ENCODE assay signal across 10 cellular contexts in genomic region chr7:130349911-130350782, GRCh38. TPM values are rescaled to one million over a fixed set of nuclear protein-coding genes. Genes with fewer than 3 reads are reported as not detected.
A peak's percentile ranks its signal among the peaks of the same experiment; 100 is the strongest.
DNase-seq lines count a peak whose midpoint lies in the region; ATAC-seq and TF ChIP-seq lines count a peak whose summit lies in the region.
"Had no signal": no experiment of that assay in that cellular context is flagged by ENCODE, and none has a peak within 500 bp of the region (broad histone marks: within the 10 kb centered on the region; RNA-seq: fewer than 3 reads in every experiment).

No MANE protein-coding gene starts in this region.

- no peak overlapping the region for H3K4me3 ChIP-seq in AG10803 (ENCODE audit: low read length)
- H3K4me3 ChIP-seq in lower lobe of right lung = no peak overlapping the region
- no peak overlapping the region for H3K4me3 ChIP-seq in MG63
- H3K4me3 ChIP-seq in dorsolateral prefrontal cortex = no peak overlapping the region

- peaks cover 14% of the 10 kb centered on the region for H3K4me1 ChIP-seq in lower lobe of right lung

- no peaks in the 10 kb centered on the region for H3K9me3 Mint-ChIP-seq in brain
- H3K9me3 Mint-ChIP-seq: naive B cell had no signal

- no peaks in the 10 kb centered on the region for H3K9me3 ChIP-seq in lower lobe of right lung
- H3K9me3 ChIP-seq in MG63 = no peaks in the 10 kb centered on the region

- ATAC-seq in lower lobe of right lung = peak in 1 of 2 donors; percentile 4

- no peaks in the 10 kb centered on the region for H3K27me3 Mint-ChIP-seq in brain

- H3K4me1 Mint-ChIP-seq in brain = peaks cover 83% of the 10 kb centered on the region

- TF ChIP-seq CTCF in AG10803 (conservative IDR thresholded peaks at IDR 0.05; ENCODE audit: low read length) = no peak
- no peak for TF ChIP-seq CTCF in brain (conservative IDR thresholded peaks at IDR 0.05)
- TF ChIP-seq CTCF in lower lobe of right lung (IDR thresholded peaks at IDR 0.05) = no peak
- no peak for TF ChIP-seq CTCF in dorsolateral prefrontal cortex (IDR thresholded peaks at IDR 0.05 in 54 of 56, conservative IDR thresholded peaks at IDR 0.05 in 2 of 56; ENCODE audit: low read depth in 1 of 56, partially characterized antibody in 56 of 56)

- peak; percentile 62 for DNase-seq in AG10803 (ENCODE audit: low read depth)
- peak; percentile 69 for DNase-seq in KBM-7
- DNase-seq in lower lobe of right lung = no peak
- DNase-seq in MG63 = no peak
- no peak for DNase-seq in NCI-H2196 treated with DMSO at 0.1 percent for 48 hours (lab: John Stamatoyannopoulos, UW; ENCODE audit: unreplicated experiment)
- DNase-seq in NCI-H524 treated with DMSO at 0.1 percent for 48 hours (lab: John Stamatoyannopoulos, UW) = no peak
- DNase-seq in dorsolateral prefrontal cortex = no peak
- DNase-seq: naive B cell had no signal

- peak overlapping the region; percentile 69 to 99 (median 95) for H3K27ac Mint-ChIP-seq in brain
- H3K27ac Mint-ChIP-seq: activated naive CD4-positive, alpha-beta T cell treated with anti-CD3 and anti-CD28 coated beads, Interleukin-2, amount 50 U/mL, for 72 hours; naive B cell had no signal

- in situ Hi-C loops in KBM-7 (cut with MboI; ENCODE audit: low pct_unique_long_range_greater_than_20kb, low sequenced_read_pairs) = no loop called here

- H3K4me3 Mint-ChIP-seq in brain = peak overlapping the region in 4 of 5 experiments; percentile 35 to 74 (median 60)

- H3K27me3 ChIP-seq in lower lobe of right lung (ENCODE audit: low read depth) = peaks cover 5% of the 10 kb centered on the region
- no peaks in the 10 kb centered on the region for H3K27me3 ChIP-seq in MG63
- no peaks in the 10 kb centered on the region for H3K27me3 ChIP-seq in dorsolateral prefrontal cortex

- H3K36me3 Mint-ChIP-seq in brain = no peaks in the 10 kb centered on the region
- H3K36me3 Mint-ChIP-seq: activated naive CD4-positive, alpha-beta T cell treated with anti-CD3 and anti-CD28 coated beads, Interleukin-2, amount 50 U/mL, for 72 hours; naive B cell had no signal

- H3K36me3 ChIP-seq in lower lobe of right lung (no peaks in the 10 kb centered on the region), MG63 (no peaks in the 10 kb centered on the region)

- intact Hi-C loops in lower lobe of right lung (cut with DNase I) (no loop called here), dorsolateral prefrontal cortex (cut with DNase I) (no loop called here)

- H3K27ac ChIP-seq in lower lobe of right lung (peak overlapping the region; percentile 61), dorsolateral prefrontal cortex (peak overlapping the region in 9 of 59 donors; percentile 5 to 54 (median 29))

RNA-seq across cellular contexts. Expression of gene CPA5, which starts 5.5 kb away (rescaled TPM):
- polyA plus RNA-seq in brain (ENCODE audit: insufficient read depth, low read depth, low replicate concordance) = 2.3 TPM
- total RNA-seq in lower lobe of right lung = not detected
- 0.13 TPM in 1 of 2 replicates, not detected in the other for total RNA-seq in MG63 (2014; rRNA removed; shearing (Covaris generic); ENCODE audit: low replicate concordance)
- 1 to 10 TPM in 16 of 120 experiments, under 1 TPM in 20, not detected in 84; 0.19 to 2.7 (median 0.81) TPM for total RNA-seq in dorsolateral prefrontal cortex

RNA-seq across cellular contexts. Expression of gene CPA1, which starts 30.1 kb away (rescaled TPM):
- polyA plus RNA-seq in brain (ENCODE audit: insufficient read depth, low read depth, low replicate concordance) = not detected
- total RNA-seq in lower lobe of right lung (0.30 TPM), dorsolateral prefrontal cortex (under 1 TPM in 4 of 120 experiments, not detected in 116; 0.45 to 0.63 (median 0.56) TPM)
- total RNA-seq in MG63 (2014; rRNA removed; shearing (Covaris generic); ENCODE audit: low replicate concordance) = not detected in 2 replicates
- total RNA-seq: activated naive CD4-positive, alpha-beta T cell treated with anti-CD3 and anti-CD28 coated beads, Interleukin-2, amount 50 U/mL, for 72 hours had no signal

RNA-seq across cellular contexts. Expression of gene CPA4, which starts 57.2 kb away (rescaled TPM):
- polyA plus RNA-seq in brain (ENCODE audit: insufficient read depth, low read depth, low replicate concordance) = 0.34 TPM
- total RNA-seq in lower lobe of right lung (not detected), dorsolateral prefrontal cortex (1 to 10 TPM in 57 of 120 experiments, under 1 TPM in 59, not detected in 4; 0.26 to 3.2 (median 0.99) TPM)
- total RNA-seq in MG63 (2014; rRNA removed; shearing (Covaris generic); ENCODE audit: low replicate concordance) = 238 and 337 TPM in 2 replicates
- total RNA-seq: activated naive CD4-positive, alpha-beta T cell treated with anti-CD3 and anti-CD28 coated beads, Interleukin-2, amount 50 U/mL, for 72 hours had no signal

Comparison
In these comparisons a context has a peak if more than half of its experiments do, and no peak if none do; other contexts are left out.
1. DNase-seq: peak in AG10803 (single experiment) and KBM-7 (single experiment); none in lower lobe of right lung (single experiment), MG63 (single experiment), NCI-H2196 treated with DMSO at 0.1 percent for 48 hours (single experiment), NCI-H524 treated with DMSO at 0.1 percent for 48 hours (single experiment) and dorsolateral prefrontal cortex (0 of 10).
2. RNA of gene CPA4, which starts 57.2 kb away (total RNA-seq): 238 to 337 TPM in MG63; 0.26 to 3.2 TPM in dorsolateral prefrontal cortex and not detected in lower lobe of right lung (single experiment); every median in the first group is over 10 times any median in the second.